Comparison of ENCODE assay signal across 8 cellular contexts in genomic region chr11:47269829-47270305, GRCh38. TPM values are rescaled to one million over a fixed set of nuclear protein-coding genes. Genes with fewer than 3 reads are reported as not detected.
DNase-seq lines count a peak whose midpoint lies in the region; ATAC-seq, FAIRE-seq and TF ChIP-seq lines count a peak whose summit lies in the region.

MADD (plus strand) TSS chr11:47270133.

- no peaks in the 10 kb centered on the region for H3K9me3 Mint-ChIP-seq in activated CD4-positive, alpha-beta T cell treated with anti-CD3 and anti-CD28 coated beads for 36 hours (ENCODE audit: low read depth)

- H3K4me3 ChIP-seq in AG09309 (ENCODE audit: control insufficient read depth, low read depth, low read length) (peak within 1 kb of the TSS; percentile 81), HepG2 (replicated peaks in 1 of 3; ENCODE audit: insufficient read depth in 1 of 3, low read depth in 2 of 3, low read length in 3 of 3) (peak within 1 kb of the TSS; percentile 70 to 92 (median 82))

- TF ChIP-seq CTCF in AG09309 (IDR thresholded peaks at IDR 0.05; ENCODE audit: control insufficient read depth, insufficient read depth, low read depth, low read length, missing control alignments) (no peak), HepG2 (CRISPR knock-in tag; IDR thresholded peaks at IDR 0.05) (peak; percentile 35; the same call in 1 of the 2 replicates)

- BruUV-seq in HepG2 (replicated peaks; lab: Mats Ljungman, UMichigan), result no TSS peak

- in situ Hi-C loops in GM18951 (cut with MboI; ENCODE audit: low sequenced_read_pairs, unreplicated experiment) (no loop called here), HepG2 (cut with HindIII; ENCODE audit: extremely low pct_ligation_motif_present, low pct_unique_long_range_greater_than_20kb) (no loop called here)

- H2AFZ ChIP-seq in HepG2 (ENCODE audit: low read length), result peak within 1 kb of the TSS; percentile 66

- H3K9ac ChIP-seq in HepG2 (ENCODE audit: insufficient read depth, low read depth, low read length), result peak within 1 kb of the TSS; percentile 76

- TF ChIP-seq RAD21 in HepG2 (CRISPR knock-in tag; IDR thresholded peaks at IDR 0.05), result 0 out of 2 replicates have a peak, but pooled peaks have one; percentile 6

- no peak for DNase-seq in AG09309 (ENCODE audit: low read depth)
- peak; percentile 82 for DNase-seq in NCI-H446 treated with DMSO at 0.1 percent for 48 hours (lab: John Stamatoyannopoulos, UW)
- DNase-seq in activated CD4-positive, alpha-beta T cell treated with anti-CD3 and anti-CD28 coated beads for 36 hours, result peak; percentile 94
- DNase-seq in cortex of kidney (lab: John Stamatoyannopoulos, UW), result peak; percentile 86
- DNase-seq in HepG2 (ENCODE audit: low spot score), result peak; percentile 65
- DNase-seq in stimulated activated CD4-positive, alpha-beta T cell treated with anti-CD3 and anti-CD28 coated beads, Interleukin-4, amount 100 ng/mL, for 1 hour, result peak; percentile 93

- POLR2A ChIA-PET in activated CD4-positive, alpha-beta T cell treated with anti-CD3 and anti-CD28 coated beads for 36 hours (lab: Charles Lee), result interaction anchor here (1.0 kb wide), 1 partner anchor 55 kb away, joined by 4 read pairs; the partner anchor contains the start of gene DDB2
- POLR2A ChIA-PET in HepG2 (lab: Yijun Ruan, JAX), result interaction anchor here (1.0 to 2.4 kb wide), 7 partner anchors 10 to 353 kb away, joined by 3 to 12 read pairs (median 6); partner anchors contain the start of genes ACP2 and NR1H3

- TF ChIP-seq POLR2A in GM18951 (IDR thresholded peaks at IDR 0.05; ENCODE audit: extremely low read depth, insufficient read depth, insufficient read length), result peak; percentile 88
- peak; percentile 63 to 82 for TF ChIP-seq POLR2A in HepG2 (IDR thresholded peaks at IDR 0.05; ENCODE audit: insufficient read depth in 1 of 2, low read depth in 2 of 2, low read length in 2 of 2)

- H3K27ac Mint-ChIP-seq in activated CD4-positive, alpha-beta T cell treated with anti-CD3 and anti-CD28 coated beads for 36 hours, result peak within 1 kb of the TSS; percentile 98

- peaks cover 8% of the 10 kb centered on the region for H3K36me3 Mint-ChIP-seq in activated CD4-positive, alpha-beta T cell treated with anti-CD3 and anti-CD28 coated beads for 36 hours (ENCODE audit: low read depth)

- peak within 1 kb of the TSS; percentile 98 for H3K4me2 ChIP-seq in HepG2 (ENCODE audit: low read depth, low read length)

- H3K79me2 ChIP-seq in HepG2 (ENCODE audit: insufficient read depth, low read length), result peaks cover 40% of the 10 kb centered on the region

- H3K36me3 ChIP-seq in HepG2 (replicated peaks in 1 of 2; ENCODE audit: control insufficient read depth in 1 of 2, insufficient read depth in 2 of 2, low read length in 2 of 2), result peaks cover 3 to 12% of the 10 kb centered on the region in 2 experiments

- intact Hi-C loops in activated CD4-positive, alpha-beta T cell treated with anti-CD3 and anti-CD28 coated beads for 36 hours (cut with DNase I, micrococcal nuclease), result loop anchor here (1.0 to 10.0 kb wide), 15 partner anchors 22 to 923 kb away; partner anchors contain the start of genes ACP2 (in 2 of the 2), FNBP4 (in 2 of the 2), SLC39A13 (in 2 of the 2) and ARHGAP1 (in 1 of the 2)
- intact Hi-C loops in HepG2 (cut with micrococcal nuclease; ENCODE audit: unreplicated experiment), result loop anchor here (2.0 kb wide), 1 partner anchor 85 kb away; no protein-coding TSS in a partner anchor

- peak within 1 kb of the TSS; percentile 76 for H3K4me3 Mint-ChIP-seq in activated CD4-positive, alpha-beta T cell treated with anti-CD3 and anti-CD28 coated beads for 36 hours

- H3K27me3 Mint-ChIP-seq in activated CD4-positive, alpha-beta T cell treated with anti-CD3 and anti-CD28 coated beads for 36 hours, result no peaks in the 10 kb centered on the region

- ATAC-seq in HG03159 (IDR thresholded peaks at IDR 0.05; ENCODE audit: unreplicated experiment) (peak; percentile 73), HepG2 (peak; percentile 87)
- peak; percentile 80 for ATAC-seq in activated CD4-positive, alpha-beta T cell treated with anti-CD3 and anti-CD28 coated beads for 36 hours

- H3K4me1 Mint-ChIP-seq in activated CD4-positive, alpha-beta T cell treated with anti-CD3 and anti-CD28 coated beads for 36 hours, result peaks cover 55% of the 10 kb centered on the region

- peaks cover 51% of the 10 kb centered on the region for H3K4me1 ChIP-seq in HepG2 (ENCODE audit: insufficient read depth, low read length)

- H4K20me1 ChIP-seq in HepG2 (ENCODE audit: insufficient read depth, low read length), result peaks cover 23% of the 10 kb centered on the region; the same call in 1 of the 2 replicates

- CTCF ChIA-PET in activated CD4-positive, alpha-beta T cell treated with anti-CD3 and anti-CD28 coated beads for 36 hours (lab: Charles Lee), result interaction anchor here (1.7 kb wide), 1 partner anchor 21 kb away, joined by 11 read pairs; the partner anchor contains the start of gene ACP2
- CTCF ChIA-PET in HepG2 (lab: Yijun Ruan, JAX; ENCODE audit: low intra/inter-chr PET ratio, low total read pairs), result no interaction called here

- H3K9me3 ChIP-seq in HepG2 (ENCODE audit: low read length), result no peaks in the 10 kb centered on the region

- H3K27ac ChIP-seq in HepG2 (ENCODE audit: extremely low read length, insufficient read depth, low read length), result peak within 1 kb of the TSS; percentile 88

- WGBS in HepG2 (ENCODE audit: low lambda C conversion rate), result 0% methylated on average over 2 of the region's 57 CpGs

- no peak for TF ChIP-seq EP300 in HepG2 (IDR thresholded peaks at IDR 0.05; ENCODE audit: low read depth in 2 of 2, low read length in 2 of 2)
- TF ChIP-seq EP300 in HepG2 (CRISPR knock-in tag; IDR thresholded peaks at IDR 0.05; ENCODE audit: borderline replicate concordance), result no peak

- H3K27me3 ChIP-seq in HepG2 (ENCODE audit: control insufficient read depth in 1 of 2, insufficient read depth in 2 of 2, low read length in 2 of 2), result no peaks in the 10 kb centered on the region

- no peak for FAIRE-seq in HepG2 (lab: Jason Lieb, UNC)

TF ChIP-seq in HepG2, 621 proteins besides CTCF, POLR2A, EP300 and RAD21 (continues in another document):
- TF ChIP-seq ZNF160 (CRISPR knock-in tag; IDR thresholded peaks at IDR 0.05), result 0 out of 2 replicates have a peak, but pooled peaks have one; percentile 57
- no peak for TF ChIP-seq NCOA1 (CRISPR knock-in tag; IDR thresholded peaks at IDR 0.05)
- TF ChIP-seq KDM1A (CRISPR knock-in tag; IDR thresholded peaks at IDR 0.05), result no peak
- no peak for TF ChIP-seq STAT5B (CRISPR knock-in tag; IDR thresholded peaks at IDR 0.05)
- 0 out of 2 replicates have a peak, but pooled peaks have one; percentile 21 for TF ChIP-seq MED1 (CRISPR knock-in tag; IDR thresholded peaks at IDR 0.05)
- no peak for TF ChIP-seq KMT2B (CRISPR knock-in tag; IDR thresholded peaks at IDR 0.05)
- TF ChIP-seq ZBTB38 (CRISPR knock-in tag; IDR thresholded peaks at IDR 0.05), result no peak
- TF ChIP-seq ESRRA (CRISPR knock-in tag; IDR thresholded peaks at IDR 0.05; ENCODE audit: low read depth), result peak; percentile 33; the same call in 1 of the 2 replicates
- TF ChIP-seq KLF12 (CRISPR knock-in tag; IDR thresholded peaks at IDR 0.05; ENCODE audit: borderline replicate concordance), result peak; percentile 79; the same call in 1 of the 2 replicates
- no peak for TF ChIP-seq MED8 (CRISPR knock-in tag; IDR thresholded peaks at IDR 0.05; ENCODE audit: insufficient replicate concordance)
- no peak for TF ChIP-seq ZNF772 (CRISPR knock-in tag; IDR thresholded peaks at IDR 0.05)

RNA-seq across cellular contexts. Expression of gene MADD, which starts in this region (rescaled TPM):
- total RNA-seq in activated CD4-positive, alpha-beta T cell treated with anti-CD3 and anti-CD28 coated beads for 36 hours, result 10 to 100 TPM; 54.4 to 67.3 TPM
- total RNA-seq in HepG2 (2016; rRNA removed; fragmentation: Illumina TruSeq; extraction: Trizol), result 16.4 and 18.0 TPM in 2 replicates
- total RNA-seq in HepG2 (2016; cell fraction: cytosol; rRNA removed; fragmentation: Illumina TruSeq; extraction: Trizol; ENCODE audit: low read depth), result 3.6 and 4.8 TPM in 2 replicates
- total RNA-seq in HepG2 (2016; cell fraction: insoluble cytoplasmic fraction; rRNA removed; fragmentation: Illumina TruSeq; extraction: Trizol), result 14.2 and 17.9 TPM in 2 replicates
- total RNA-seq in HepG2 (2016; cell fraction: membrane; rRNA removed; fragmentation: Illumina TruSeq; extraction: Trizol), result 5.8 and 6.9 TPM in 2 replicates
- total RNA-seq in HepG2 (2016; cell fraction: nucleus; rRNA removed; fragmentation: Illumina TruSeq; extraction: Trizol), result 21.5 and 24.2 TPM in 2 replicates
- polyA plus RNA-seq in HepG2 (2011; rRNA removed), result 29.2 and 30.1 TPM in 2 replicates
- polyA plus RNA-seq in HepG2 (2011; cell fraction: cytosol; rRNA removed), result 18.0 and 18.1 TPM in 2 replicates
- polyA plus RNA-seq in HepG2 (2011; cell fraction: nucleus; rRNA removed), result 70.7 and 85.3 TPM in 2 replicates
- polyA plus RNA-seq in HepG2 (2012), result 18.8 and 27.6 TPM in 2 replicates
- 0.83 and 0.84 TPM in 2 replicates for polyA plus RNA-seq in HepG2 (2016; cell fraction: cytosol; fragmentation: Illumina TruSeq; extraction: Trizol; ENCODE audit: low read depth)
- polyA plus RNA-seq in HepG2 (2016; cell fraction: insoluble cytoplasmic fraction; fragmentation: Illumina TruSeq; extraction: Trizol; ENCODE audit: low read depth), result 11.1 and 13.7 TPM in 2 replicates
- 2.4 TPM in 2 replicates for polyA plus RNA-seq in HepG2 (2016; cell fraction: membrane; fragmentation: Illumina TruSeq; extraction: Trizol; ENCODE audit: low read depth)
- polyA plus RNA-seq in HepG2 (2016; cell fraction: nucleus; fragmentation: Illumina TruSeq; extraction: Trizol; ENCODE audit: insufficient read depth, low read depth), result 52.0 and 53.3 TPM in 2 replicates
- 124 and 272 TPM in 2 replicates for polyA minus RNA-seq in HepG2 (2011; rRNA and poly(A)+ RNA removed; ENCODE audit: low replicate concordance)
- 14.4 and 19.1 TPM in 2 replicates for polyA minus RNA-seq in HepG2 (2011; cell fraction: cytosol; rRNA and poly(A)+ RNA removed)
- 40.8 and 44.3 TPM in 2 replicates for polyA minus RNA-seq in HepG2 (2011; cell fraction: nucleus; rRNA and poly(A)+ RNA removed)
